8 cellular contexts compared by ENCODE assay signal in genomic region chr20:41697861-41698559, GRCh38.
DNase-seq lines count a peak whose midpoint lies in the region; ATAC-seq and TF ChIP-seq lines count a peak whose summit lies in the region.

No MANE protein-coding gene starts in this region.

- H3K4me1 Mint-ChIP-seq in activated CD8-positive, alpha-beta memory T cell treated with anti-CD3 and anti-CD28 coated beads, Interleukin-2, amount 10 ng/mL, durations not matched to agents 7 days and 5 days, result peaks cover 22% of the 10 kb centered on the region

- DNase-seq in AG10803 (ENCODE audit: low read depth) (peak; percentile 39), NCI-H2196 (lab: John Stamatoyannopoulos, UW; ENCODE audit: unreplicated experiment) (peak; percentile 43), adipocyte (ENCODE audit: low read depth) (peak; percentile 78), kidney epithelial cell (ENCODE audit: low read depth) (no peak), cerebellar nuclear complex (lab: John Stamatoyannopoulos, UW) (no peak), mesenteric fat pad (ENCODE audit: low spot score) (no peak)
- DNase-seq in activated CD8-positive, alpha-beta memory T cell treated with anti-CD3 and anti-CD28 coated beads, Interleukin-2, amount 10 ng/mL, durations not matched to agents 7 days and 5 days, result no peak

- no peaks in the 10 kb centered on the region for H3K36me3 Mint-ChIP-seq in activated CD8-positive, alpha-beta memory T cell treated with anti-CD3 and anti-CD28 coated beads, Interleukin-2, amount 10 ng/mL, durations not matched to agents 7 days and 5 days

- CTCF ChIA-PET in activated CD8-positive, alpha-beta memory T cell treated with anti-CD3 and anti-CD28 coated beads, Interleukin-2, amount 10 ng/mL, durations not matched to agents 7 days and 5 days (lab: Charles Lee), result interaction anchor here (0.7 to 1.8 kb wide), 4 partner anchors 19 to 79 kb away, joined by 3 to 12 read pairs (median 3); partner anchors contain the start of gene CHD6

- peak; percentile 90 for TF ChIP-seq CTCF in AG10803 (conservative IDR thresholded peaks at IDR 0.05; ENCODE audit: low read length)
- TF ChIP-seq CTCF in GM12874 (IDR thresholded peaks at IDR 0.05; ENCODE audit: insufficient read depth, low read depth, low read length), result peak; percentile 77
- peak; percentile 89 for TF ChIP-seq CTCF in kidney epithelial cell (IDR thresholded peaks at IDR 0.05; ENCODE audit: insufficient read depth, low read length, poor library complexity, severe bottlenecking)

- no peaks in the 10 kb centered on the region for H3K36me3 ChIP-seq in adipocyte (ENCODE audit: control insufficient read depth, insufficient read depth, low read length, severe bottlenecking)
- H3K36me3 ChIP-seq in kidney epithelial cell (ENCODE audit: control insufficient read depth, insufficient read depth, low read length), result no peaks in the 10 kb centered on the region

- ATAC-seq in activated CD8-positive, alpha-beta memory T cell treated with anti-CD3 and anti-CD28 coated beads, Interleukin-2, amount 10 ng/mL, durations not matched to agents 7 days and 5 days, result no peak

- H3K9me3 Mint-ChIP-seq in activated CD8-positive, alpha-beta memory T cell treated with anti-CD3 and anti-CD28 coated beads, Interleukin-2, amount 10 ng/mL, durations not matched to agents 7 days and 5 days (ENCODE audit: low read depth), result no peaks in the 10 kb centered on the region

- H3K27me3 ChIP-seq in adipocyte (replicated peaks; ENCODE audit: control insufficient read depth, insufficient read depth, low read length) (no peaks in the 10 kb centered on the region), kidney epithelial cell (ENCODE audit: control insufficient read depth, insufficient read depth, low read length) (no peaks in the 10 kb centered on the region)

- H3K27me3 Mint-ChIP-seq in activated CD8-positive, alpha-beta memory T cell treated with anti-CD3 and anti-CD28 coated beads, Interleukin-2, amount 10 ng/mL, durations not matched to agents 7 days and 5 days, result no peaks in the 10 kb centered on the region

- no peak overlapping the region for H3K4me3 Mint-ChIP-seq in activated CD8-positive, alpha-beta memory T cell treated with anti-CD3 and anti-CD28 coated beads, Interleukin-2, amount 10 ng/mL, durations not matched to agents 7 days and 5 days

- H3K9ac ChIP-seq in adipocyte (ENCODE audit: low read length), result peak overlapping the region; percentile 63

- peaks cover 39% of the 10 kb centered on the region for H3K4me1 ChIP-seq in adipocyte (ENCODE audit: control insufficient read depth, insufficient read depth, low read length)

- H3K4me3 ChIP-seq in AG10803 (ENCODE audit: low read length), result no peak overlapping the region
- H3K4me3 ChIP-seq in adipocyte (ENCODE audit: low read length), result no peak overlapping the region
- no peak overlapping the region for H3K4me3 ChIP-seq in kidney epithelial cell (ENCODE audit: low read depth, low read length)

- H3K27ac Mint-ChIP-seq in activated CD8-positive, alpha-beta memory T cell treated with anti-CD3 and anti-CD28 coated beads, Interleukin-2, amount 10 ng/mL, durations not matched to agents 7 days and 5 days, result no peak overlapping the region

- no peaks in the 10 kb centered on the region for H3K9me3 ChIP-seq in adipocyte (ENCODE audit: control insufficient read depth, low read length)

Comparison
In these comparisons a context has a peak if more than half of its experiments do, and no peak if none do; other contexts are left out.
1. DNase-seq: peak in AG10803 (single experiment), NCI-H2196 (single experiment) and adipocyte (single experiment); none in kidney epithelial cell (single experiment), cerebellar nuclear complex (0 of 2), mesenteric fat pad (single experiment) and activated CD8-positive, alpha-beta memory T cell treated with anti-CD3 and anti-CD28 coated beads, Interleukin-2, amount 10 ng/mL, durations not matched to agents 7 days and 5 days (single experiment).
2. Peak in every context shown above with its lines, with median percentiles within 50 percentile points of each other: CTCF ChIP-seq.